In genomic region chr6:158996863-158997262, GRCh38 we compare ENCODE assay signal across 20 cellular contexts. TPM values are rescaled to one million over a fixed set of nuclear protein-coding genes. Genes with fewer than 3 reads are reported as not detected.
A peak's percentile ranks its signal among the peaks of the same experiment; 100 is the strongest.
DNase-seq lines count a peak whose midpoint lies in the region; TF ChIP-seq lines count a peak whose summit lies in the region.
"Had no signal": no experiment of that assay in that cellular context is flagged by ENCODE, and none has a peak within 500 bp of the region (broad histone marks: within the 10 kb centered on the region; RNA-seq: fewer than 3 reads in every experiment).

No MANE protein-coding gene starts in this region.

- TF ChIP-seq CTCF in nephron (IDR thresholded peaks at IDR 0.05; ENCODE audit: unreplicated experiment in 3 of 3): no peak

- H3K4me3 Mint-ChIP-seq in nephron: peak overlapping the region in 2 of 3 experiments; percentile 9 to 50
- H3K4me3 Mint-ChIP-seq: activated T-helper 1 cell treated with anti-CD3 and anti-CD28 coated beads, Interleukin-12 subunit alpha, Interleukin-12 subunit beta, Interleukin-2, Interleukin-4 antibody, amounts not matched to agents 30 ng/mL and 10 ng/mL and 1 ng/mL, durations not matched to agents 14 hours and 24 hours and 36 hours; T-helper 17 cell had no signal

- no peaks in the 10 kb centered on the region for H3K27me3 Mint-ChIP-seq in nephron (ENCODE audit: low read depth)
- H3K27me3 Mint-ChIP-seq: T-helper 17 cell had no signal

- no peak overlapping the region for H3K27ac Mint-ChIP-seq in nephron
- H3K27ac Mint-ChIP-seq: activated T-helper 1 cell treated with anti-CD3 and anti-CD28 coated beads, Interleukin-12 subunit alpha, Interleukin-12 subunit beta, Interleukin-2, Interleukin-4 antibody, amounts not matched to agents 30 ng/mL and 10 ng/mL and 1 ng/mL, durations not matched to agents 14 hours and 24 hours and 36 hours; neural progenitor cell; T-helper 17 cell had no signal

- peaks cover 4% of the 10 kb centered on the region for H3K9me3 Mint-ChIP-seq in nephron
- H3K9me3 Mint-ChIP-seq: activated naive CD4-positive, alpha-beta T cell treated with anti-CD3 and anti-CD28 coated beads, Interleukin-2, amount 50 U/mL, for 72 hours; activated T-helper 1 cell treated with anti-CD3 and anti-CD28 coated beads, Interleukin-12 subunit alpha, Interleukin-12 subunit beta, Interleukin-2, Interleukin-4 antibody, amounts not matched to agents 30 ng/mL and 10 ng/mL and 1 ng/mL, durations not matched to agents 14 hours and 24 hours and 36 hours had no signal

- DNase-seq in CD1c-positive myeloid dendritic cell (ENCODE audit: extremely low spot score): peak; percentile 86
- DNase-seq in KBM-7: peak; percentile 30
- peak; percentile 66 for DNase-seq in SKM-1 (lab: John Stamatoyannopoulos, UW; ENCODE audit: unreplicated experiment)
- DNase-seq in dermis blood vessel endothelial cell: no peak
- DNase-seq in KG1 (lab: John Stamatoyannopoulos, UW): no peak
- DNase-seq in NCI-H2081 treated with DMSO at 0.1 percent for 48 hours (lab: John Stamatoyannopoulos, UW): no peak
- DNase-seq: aorta, DMS79, GF-D8, GOT3, NCI-H1105 treated with DMSO at 0.1 percent for 48 hours, NCI-H2081, NCI-H446 treated with DMSO at 0.1 percent for 48 hours, stomach, T-helper 17 cell, tibial artery had no signal

- H3K36me3 Mint-ChIP-seq in nephron (ENCODE audit: low read depth): peaks cover 38% of the 10 kb centered on the region

- in situ Hi-C loops in KBM-7 (cut with MboI; ENCODE audit: low pct_unique_long_range_greater_than_20kb, low sequenced_read_pairs): loop anchor here (25.0 kb wide), 1 partner anchor 785 kb away; no protein-coding TSS in a partner anchor

- H3K4me1 Mint-ChIP-seq in nephron: peaks cover 11% of the 10 kb centered on the region

RNA-seq across cellular contexts. Expression of gene RSPH3, which starts 3.1 kb away (rescaled TPM):
- total RNA-seq in dermis blood vessel endothelial cell: 2.6 and 3.1 TPM in 2 replicates

RNA-seq across cellular contexts. Expression of gene TAGAP, which starts 47.9 kb away (rescaled TPM):
- total RNA-seq in dermis blood vessel endothelial cell: not detected in 2 replicates

Comparison
In these comparisons a context has a peak if more than half of its experiments do, and no peak if none do; other contexts are left out.
1. DNase-seq: peak in CD1c-positive myeloid dendritic cell (single experiment), KBM-7 (single experiment) and SKM-1 (single experiment); none in dermis blood vessel endothelial cell (single experiment), KG1 (single experiment) and NCI-H2081 treated with DMSO at 0.1 percent for 48 hours (single experiment).